ENCODE assay signal across 14 cellular contexts in genomic region chr1:37415611-37416244, GRCh38. TPM values are rescaled to one million over a fixed set of nuclear protein-coding genes. Genes with fewer than 3 reads are reported as not detected.
DNase-seq lines count a peak whose midpoint lies in the region; ATAC-seq and TF ChIP-seq lines count a peak whose summit lies in the region.
"Had no signal": no experiment of that assay in that cellular context is flagged by ENCODE, and none has a peak within 500 bp of the region (broad histone marks: within the 10 kb centered on the region; RNA-seq: fewer than 3 reads in every experiment).

No MANE protein-coding gene starts in this region.

- ATAC-seq in activated CD4-positive, CD25-positive, alpha-beta regulatory T cell treated with anti-CD3 and anti-CD28 coated beads, Interleukin-2, amount 50 U/mL, for 24 hours, result no peak
- ATAC-seq: CD8-positive, alpha-beta T cell had no signal

- H3K36me3 ChIP-seq in trophoblast cell (ENCODE audit: control insufficient read depth in 1 of 2, insufficient read depth in 2 of 2, low read length in 2 of 2), result no peaks in the 10 kb centered on the region
- H3K36me3 ChIP-seq in osteoblast (ENCODE audit: insufficient read depth, low read length), result no peaks in the 10 kb centered on the region

- H3K9ac ChIP-seq in trophoblast cell (ENCODE audit: low read length), result peak overlapping the region; percentile 16

- no peak overlapping the region for H3K23ac ChIP-seq in trophoblast cell (ENCODE audit: low read length)

- H3K27ac ChIP-seq in cingulate gyrus (ENCODE audit: low read depth, low read length) (peak overlapping the region; percentile 6), trophoblast cell (ENCODE audit: low read depth, low read length) (no peak overlapping the region), temporal lobe (ENCODE audit: low read depth, low read length) (peak overlapping the region; percentile 36), osteoblast (ENCODE audit: low read depth, low read length) (no peak overlapping the region)
- H3K27ac ChIP-seq: HL-60 had no signal

- DNase-seq in NB4 (ENCODE audit: low read depth) (peak; percentile 43), trophoblast cell (no peak), AG08396 (ENCODE audit: low spot score) (no peak), osteoblast (ENCODE audit: insufficient read length, low spot score, missing footprints) (no peak)
- DNase-seq: Caco-2; CD8-positive, alpha-beta T cell; DND-41; GF-D8; GOT3; H9 had no signal

- H2BK5ac ChIP-seq in trophoblast cell (ENCODE audit: low read depth, low read length, poor library complexity), result no peak overlapping the region

- H2AK5ac ChIP-seq in trophoblast cell (ENCODE audit: low read length), result no peak overlapping the region

- H2BK12ac ChIP-seq in trophoblast cell (ENCODE audit: low read length), result no peak overlapping the region

- H2BK120ac ChIP-seq in trophoblast cell (ENCODE audit: insufficient read depth, low read length, poor library complexity), result no peak overlapping the region

- H3K14ac ChIP-seq in trophoblast cell (ENCODE audit: low read length), result no peak overlapping the region

- no peaks in the 10 kb centered on the region for H3K79me2 ChIP-seq in trophoblast cell (ENCODE audit: control insufficient read depth, insufficient read depth, low read length, poor library complexity)
- H3K79me2 ChIP-seq in osteoblast (ENCODE audit: insufficient read depth, low read length), result no peaks in the 10 kb centered on the region

- no peak overlapping the region for H3K4me3 ChIP-seq in NB4 (ENCODE audit: low read depth, low read length)
- H3K4me3 ChIP-seq in trophoblast cell (ENCODE audit: low read depth, low read length), result peak overlapping the region; percentile 58
- H3K4me3 ChIP-seq in osteoblast (ENCODE audit: insufficient read depth, low read length), result no peak overlapping the region

- no peak for TF ChIP-seq POLR2A in NB4 (IDR thresholded peaks at IDR 0.05; ENCODE audit: extremely low read depth, insufficient read length)

- TF ChIP-seq CTCF in NB4 (IDR thresholded peaks at IDR 0.05; ENCODE audit: low read depth, low read length), result no peak
- TF ChIP-seq CTCF in osteoblast (IDR thresholded peaks at IDR 0.05; ENCODE audit: extremely low read depth, low read depth, low read length), result no peak

- H4K20me1 ChIP-seq in osteoblast (ENCODE audit: insufficient read depth, low read length), result no peaks in the 10 kb centered on the region

- H3K27me3 ChIP-seq in trophoblast cell (ENCODE audit: insufficient read depth, low read length), result no peaks in the 10 kb centered on the region
- H3K27me3 ChIP-seq in osteoblast (ENCODE audit: insufficient read depth, low read length), result no peaks in the 10 kb centered on the region

- H2AFZ ChIP-seq in trophoblast cell (ENCODE audit: insufficient read depth, low read length, poor library complexity), result no peak overlapping the region
- no peak overlapping the region for H2AFZ ChIP-seq in osteoblast (ENCODE audit: low read length)

- H4K91ac ChIP-seq in trophoblast cell (ENCODE audit: low read depth, low read length), result no peak overlapping the region

- no peak overlapping the region for H4K8ac ChIP-seq in trophoblast cell (ENCODE audit: low read depth, low read length)

- WGBS in trophoblast cell (ENCODE audit: extremely low coverage, insufficient coverage, insufficient read length), result no CpG with 5 or more reads among the region's 13 CpGs

- no peak overlapping the region for H4K12ac ChIP-seq in trophoblast cell (ENCODE audit: low read depth, low read length)

- no peak overlapping the region for H3K4me2 ChIP-seq in trophoblast cell (ENCODE audit: low read length)
- no peak overlapping the region for H3K4me2 ChIP-seq in osteoblast (ENCODE audit: insufficient read depth, low read length)

- no peak overlapping the region for H3K4ac ChIP-seq in trophoblast cell (ENCODE audit: low read depth, low read length)

- H3K9me3 ChIP-seq in trophoblast cell (ENCODE audit: insufficient read depth, low read depth, low read length) (peaks cover 12% of the 10 kb centered on the region), osteoblast (ENCODE audit: low read depth, low read length) (no peaks in the 10 kb centered on the region)
- H3K9me3 ChIP-seq: Caco-2 had no signal

- no peaks in the 10 kb centered on the region for H3K79me1 ChIP-seq in trophoblast cell (ENCODE audit: low read length)

- H3K4me1 ChIP-seq in trophoblast cell (ENCODE audit: control insufficient read depth in 1 of 2, insufficient read depth in 2 of 2, low read length in 2 of 2), result no peaks in the 10 kb centered on the region
- H3K4me1 ChIP-seq in osteoblast (ENCODE audit: insufficient read depth, low read length), result no peaks in the 10 kb centered on the region
- H3K4me1 ChIP-seq: Caco-2 had no signal

- no peak overlapping the region for H3K18ac ChIP-seq in trophoblast cell (ENCODE audit: low read length)

RNA-seq across cellular contexts. Expression of gene ZC3H12A, which starts 58.7 kb away (rescaled TPM):
- polyA plus RNA-seq in trophoblast cell (2013), result 9.4 and 9.6 TPM in 2 replicates
- 0.25 TPM for total RNA-seq in temporal lobe
- total RNA-seq in osteoblast, result 11.5 and 13.0 TPM in 2 replicates

Comparison
In these comparisons a context has a peak if more than half of its experiments do, and no peak if none do; other contexts are left out.
1. H3K27ac ChIP-seq: peak in cingulate gyrus (single experiment) and temporal lobe (single experiment); none in trophoblast cell (single experiment) and osteoblast (single experiment).
2. RNA of gene ZC3H12A, which starts 58.7 kb away (total RNA-seq): 11.5 to 13.0 TPM in osteoblast; 0.25 TPM in temporal lobe (single experiment); every median in the first group is over 10 times any median in the second.